11 cellular contexts compared by ENCODE assay signal in the genomic region with DNA sequence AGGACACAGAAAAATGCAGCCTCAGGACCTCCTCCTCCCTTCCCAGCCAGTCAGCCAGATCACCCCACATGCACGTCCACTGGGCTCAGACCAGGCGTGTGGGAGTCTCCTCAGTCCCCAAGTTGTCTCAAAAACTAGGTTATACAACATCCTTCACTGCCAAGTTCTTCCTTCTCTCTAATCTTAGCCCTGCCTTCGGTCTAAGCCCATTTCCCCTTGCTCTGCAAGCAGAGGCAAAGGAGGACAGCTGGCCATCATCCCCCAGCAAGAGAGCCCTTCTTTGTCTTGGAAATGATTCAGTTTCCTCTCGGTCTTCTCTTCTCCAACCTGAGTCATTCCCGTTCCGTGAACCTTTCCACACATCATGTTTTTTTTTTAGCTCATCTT. TPM values are rescaled to one million over a fixed set of nuclear protein-coding genes. Genes with fewer than 3 reads are reported as not detected.
DNase-seq lines count a peak whose midpoint lies in the region; ATAC-seq and TF ChIP-seq lines count a peak whose summit lies in the region.
"Had no signal": no experiment of that assay in that cellular context is flagged by ENCODE, and none has a peak within 500 bp of the region (broad histone marks: within the 10 kb centered on the region; RNA-seq: fewer than 3 reads in every experiment).

No MANE protein-coding gene starts in this region.

- H3K27me3 Mint-ChIP-seq in chondrocyte (ENCODE audit: low read depth): peaks cover 36% of the 10 kb centered on the region

- H3K9me3 Mint-ChIP-seq in chondrocyte (ENCODE audit: low read depth): no peaks in the 10 kb centered on the region

- no peak for TF ChIP-seq CTCF in chondrocyte (IDR thresholded peaks at IDR 0.05)

- H3K4me3 Mint-ChIP-seq in chondrocyte (ENCODE audit: unreplicated experiment): peak overlapping the region; percentile 27

- H3K4me1 Mint-ChIP-seq in chondrocyte (ENCODE audit: low read depth): peaks cover 16% of the 10 kb centered on the region

- no peak overlapping the region for H3K27ac Mint-ChIP-seq in chondrocyte (ENCODE audit: unreplicated experiment)

- peak; percentile 33 for DNase-seq in KBM-7
- DNase-seq in chondrocyte (ENCODE audit: low spot score): no peak
- DNase-seq in retina: peak; percentile 23
- DNase-seq in HUDEP-2 (lab: John Stamatoyannopoulos, UW; ENCODE audit: unreplicated experiment in 76 of 76): no peak
- DNase-seq in SK-N-DZ (ENCODE audit: low spot score): no peak
- DNase-seq in NCI-H748 treated with DMSO at 0.1 percent for 48 hours (lab: John Stamatoyannopoulos, UW): no peak
- DNase-seq: activated CD4-positive, CD25-positive, alpha-beta regulatory T cell; effector memory CD4-positive, alpha-beta T cell; MM.1S had no signal

- ATAC-seq in GM19395 (IDR thresholded peaks at IDR 0.05; ENCODE audit: unreplicated experiment): peak; percentile 13
- no peak for ATAC-seq in GM18868 (IDR thresholded peaks at IDR 0.05; ENCODE audit: unreplicated experiment)

- H3K36me3 Mint-ChIP-seq in chondrocyte (ENCODE audit: low read depth): no peaks in the 10 kb centered on the region

- in situ Hi-C loops in KBM-7 (cut with MboI; ENCODE audit: low pct_unique_long_range_greater_than_20kb, low sequenced_read_pairs): no loop called here

RNA-seq across cellular contexts. Expression of gene NRGN, which starts 14.0 kb away (rescaled TPM):
- total RNA-seq in chondrocyte: 1.6 to 2.4 TPM (median 1.8 TPM) in 3 replicates
- 4.6 and 5.8 TPM in 2 replicates for polyA plus RNA-seq in SK-N-DZ (2014; cell fraction: cytosol; rRNA removed)
- polyA plus RNA-seq in SK-N-DZ (2014; cell fraction: nucleus; rRNA removed): 4.3 and 7.7 TPM in 2 replicates

RNA-seq across cellular contexts. Expression of gene VSIG2, which starts 26.3 kb away (rescaled TPM):
- not detected in 3 replicates for total RNA-seq in chondrocyte
- 0.21 and 0.41 TPM in 2 replicates for polyA plus RNA-seq in SK-N-DZ (2014; cell fraction: cytosol; rRNA removed)
- polyA plus RNA-seq in SK-N-DZ (2014; cell fraction: nucleus; rRNA removed): 1.2 and 2.7 TPM in 2 replicates

RNA-seq across cellular contexts. Expression of gene ESAM, which starts 36.4 kb away (rescaled TPM):
- total RNA-seq in chondrocyte: 1.7 to 2.6 TPM (median 2.0 TPM) in 3 replicates
- polyA plus RNA-seq in SK-N-DZ (2014; cell fraction: cytosol; rRNA removed): 0.27 TPM in 1 of 2 replicates, not detected in the other
- polyA plus RNA-seq in SK-N-DZ (2014; cell fraction: nucleus; rRNA removed): 0.22 and 0.64 TPM in 2 replicates

RNA-seq across cellular contexts. Expression of gene SPA17, which starts 52.0 kb away (rescaled TPM):
- total RNA-seq in chondrocyte: 1.7 to 3.6 TPM (median 3.2 TPM) in 3 replicates
- polyA plus RNA-seq in SK-N-DZ (2014; cell fraction: cytosol; rRNA removed): 13.8 and 15.5 TPM in 2 replicates
- polyA plus RNA-seq in SK-N-DZ (2014; cell fraction: nucleus; rRNA removed): 8.9 and 13.1 TPM in 2 replicates

RNA-seq across cellular contexts. Expression of gene SIAE, which starts 52.2 kb away (rescaled TPM):
- 8.3 to 15.2 TPM (median 9.6 TPM) in 3 replicates for total RNA-seq in chondrocyte
- 0.52 and 2.0 TPM in 2 replicates for polyA plus RNA-seq in SK-N-DZ (2014; cell fraction: cytosol; rRNA removed)
- polyA plus RNA-seq in SK-N-DZ (2014; cell fraction: nucleus; rRNA removed): 0.82 and 1.5 TPM in 2 replicates

Comparison
In these comparisons a context has a peak if more than half of its experiments do, and no peak if none do; other contexts are left out.
1. DNase-seq: peak in KBM-7 (single experiment) and retina (single experiment); none in chondrocyte (single experiment), HUDEP-2 (0 of 76), SK-N-DZ (single experiment) and NCI-H748 treated with DMSO at 0.1 percent for 48 hours (single experiment).